Comparison of ENCODE assay signal across 2 cellular contexts in genomic region chr14:58258156-58258555, GRCh38.
TF ChIP-seq lines count a peak whose summit lies in the region.

No MANE protein-coding gene starts in this region.

TF ChIP-seq in GM23338, 12 proteins besides CTCF, POLR2A, EP300 and RAD21:
- no peak for TF ChIP-seq ZNF462 (CRISPR knock-in tag; IDR thresholded peaks at IDR 0.05)
- no peak for TF ChIP-seq NANOG (IDR thresholded peaks at IDR 0.05; ENCODE audit: borderline replicate concordance)
- no peak for TF ChIP-seq STAT1 (IDR thresholded peaks at IDR 0.05; ENCODE audit: unreplicated experiment)
- TF ChIP-seq, protein P1, sequence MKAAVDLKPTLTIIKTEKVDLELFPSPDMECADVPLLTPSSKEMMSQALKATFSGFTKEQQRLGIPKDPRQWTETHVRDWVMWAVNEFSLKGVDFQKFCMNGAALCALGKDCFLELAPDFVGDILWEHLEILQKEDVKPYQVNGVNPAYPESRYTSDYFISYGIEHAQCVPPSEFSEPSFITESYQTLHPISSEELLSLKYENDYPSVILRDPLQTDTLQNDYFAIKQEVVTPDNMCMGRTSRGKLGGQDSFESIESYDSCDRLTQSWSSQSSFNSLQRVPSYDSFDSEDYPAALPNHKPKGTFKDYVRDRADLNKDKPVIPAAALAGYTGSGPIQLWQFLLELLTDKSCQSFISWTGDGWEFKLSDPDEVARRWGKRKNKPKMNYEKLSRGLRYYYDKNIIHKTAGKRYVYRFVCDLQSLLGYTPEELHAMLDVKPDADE (IDR thresholded peaks at IDR 0.05) = no peak
- TF ChIP-seq, protein P2, sequence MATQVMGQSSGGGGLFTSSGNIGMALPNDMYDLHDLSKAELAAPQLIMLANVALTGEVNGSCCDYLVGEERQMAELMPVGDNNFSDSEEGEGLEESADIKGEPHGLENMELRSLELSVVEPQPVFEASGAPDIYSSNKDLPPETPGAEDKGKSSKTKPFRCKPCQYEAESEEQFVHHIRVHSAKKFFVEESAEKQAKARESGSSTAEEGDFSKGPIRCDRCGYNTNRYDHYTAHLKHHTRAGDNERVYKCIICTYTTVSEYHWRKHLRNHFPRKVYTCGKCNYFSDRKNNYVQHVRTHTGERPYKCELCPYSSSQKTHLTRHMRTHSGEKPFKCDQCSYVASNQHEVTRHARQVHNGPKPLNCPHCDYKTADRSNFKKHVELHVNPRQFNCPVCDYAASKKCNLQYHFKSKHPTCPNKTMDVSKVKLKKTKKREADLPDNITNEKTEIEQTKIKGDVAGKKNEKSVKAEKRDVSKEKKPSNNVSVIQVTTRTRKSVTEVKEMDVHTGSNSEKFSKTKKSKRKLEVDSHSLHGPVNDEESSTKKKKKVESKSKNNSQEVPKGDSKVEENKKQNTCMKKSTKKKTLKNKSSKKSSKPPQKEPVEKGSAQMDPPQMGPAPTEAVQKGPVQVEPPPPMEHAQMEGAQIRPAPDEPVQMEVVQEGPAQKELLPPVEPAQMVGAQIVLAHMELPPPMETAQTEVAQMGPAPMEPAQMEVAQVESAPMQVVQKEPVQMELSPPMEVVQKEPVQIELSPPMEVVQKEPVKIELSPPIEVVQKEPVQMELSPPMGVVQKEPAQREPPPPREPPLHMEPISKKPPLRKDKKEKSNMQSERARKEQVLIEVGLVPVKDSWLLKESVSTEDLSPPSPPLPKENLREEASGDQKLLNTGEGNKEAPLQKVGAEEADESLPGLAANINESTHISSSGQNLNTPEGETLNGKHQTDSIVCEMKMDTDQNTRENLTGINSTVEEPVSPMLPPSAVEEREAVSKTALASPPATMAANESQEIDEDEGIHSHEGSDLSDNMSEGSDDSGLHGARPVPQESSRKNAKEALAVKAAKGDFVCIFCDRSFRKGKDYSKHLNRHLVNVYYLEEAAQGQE (IDR thresholded peaks at IDR 0.05; ENCODE audit: unreplicated experiment) = no peak
- TF ChIP-seq CREB1 (CRISPR knock-in tag; IDR thresholded peaks at IDR 0.05; ENCODE audit: low read depth) = no peak
- no peak for TF ChIP-seq ZNF114 (CRISPR knock-in tag; IDR thresholded peaks at IDR 0.05)
- no peak for TF ChIP-seq EZH2phosphoT487 (IDR thresholded peaks at IDR 0.05; ENCODE audit: unreplicated experiment)
- no peak for TF ChIP-seq JUNB (IDR thresholded peaks at IDR 0.05; ENCODE audit: unreplicated experiment)
- no peak for TF ChIP-seq EZH2 (IDR thresholded peaks at IDR 0.05; ENCODE audit: low read depth, unreplicated experiment)
- TF ChIP-seq ZNF331 (CRISPR knock-in tag; IDR thresholded peaks at IDR 0.05; ENCODE audit: low read depth) = no peak
- no peak for TF ChIP-seq POLR2AphosphoS5 (IDR thresholded peaks at IDR 0.05; ENCODE audit: low read depth)

TF ChIP-seq in HepG2, 621 proteins besides CTCF, POLR2A, EP300 and RAD21:
- TF ChIP-seq ELF1 (CRISPR knock-in tag; IDR thresholded peaks at IDR 0.05) (no peak), ZNF362 (CRISPR knock-in tag; IDR thresholded peaks at IDR 0.05; ENCODE audit: borderline replicate concordance) (peak; percentile 62; the same call in 1 of the 2 replicates)
